Comparison of ENCODE assay signal across 11 cellular contexts in genomic region chr16:86019446-86020047, GRCh38.
A peak's percentile ranks its signal among the peaks of the same experiment; 100 is the strongest.
DNase-seq lines count a peak whose midpoint lies in the region; ATAC-seq and TF ChIP-seq lines count a peak whose summit lies in the region.
"Had no signal": no experiment of that assay in that cellular context is flagged by ENCODE, and none has a peak within 500 bp of the region (broad histone marks: within the 10 kb centered on the region; RNA-seq: fewer than 3 reads in every experiment).

No MANE protein-coding gene starts in this region.

- H3K4me1 Mint-ChIP-seq in naive B cell, result peaks cover 17 to 33% (median 20%) of the 10 kb centered on the region in 3 donors
- no peaks in the 10 kb centered on the region for H3K4me1 Mint-ChIP-seq in CD8-positive, alpha-beta memory T cell

- H3K27me3 Mint-ChIP-seq in naive B cell, result peaks cover 13 to 42% (median 17%) of the 10 kb centered on the region in 3 donors
- H3K27me3 Mint-ChIP-seq in CD8-positive, alpha-beta memory T cell, result peaks cover 29 to 51% of the 10 kb centered on the region in 2 donors

- peak overlapping the region in 4 of 6 donors; percentile 11 to 93 (median 76) for H3K27ac Mint-ChIP-seq in naive B cell
- no peak overlapping the region for H3K27ac Mint-ChIP-seq in CD8-positive, alpha-beta memory T cell

- H3K36me3 ChIP-seq in psoas muscle (ENCODE audit: insufficient read depth in 1 of 2, low read depth in 1 of 2), result no peaks in the 10 kb centered on the region
- H3K36me3 ChIP-seq in CD8-positive, alpha-beta memory T cell (ENCODE audit: insufficient read depth, low read length), result no peaks in the 10 kb centered on the region

- POLR2A ChIA-PET in CD8-positive, alpha-beta memory T cell (lab: Charles Lee), result no interaction called here

- TF ChIP-seq EP300 in Ishikawa (IDR thresholded peaks at IDR 0.05; ENCODE audit: borderline replicate concordance), result no peak

- TF ChIP-seq CTCF in GM12864 (IDR thresholded peaks at IDR 0.05; ENCODE audit: low read depth, low read length, missing control alignments) (peak; percentile 33), coronary artery (IDR thresholded peaks at IDR 0.05) (no peak), psoas muscle (IDR thresholded peaks at IDR 0.05) (no peak)

- peak overlapping the region in 1 of 8 donors; percentile 26 for H3K4me3 Mint-ChIP-seq in naive B cell
- H3K4me3 Mint-ChIP-seq in CD8-positive, alpha-beta memory T cell, result no peak overlapping the region
- H3K4me3 Mint-ChIP-seq: brain had no signal

- peaks cover 0 to 19% (median 0%) of the 10 kb centered on the region in 3 donors for H3K27me3 ChIP-seq in psoas muscle (ENCODE audit: insufficient read depth in 3 of 3, low read length in 2 of 3)
- peaks cover 6% of the 10 kb centered on the region for H3K27me3 ChIP-seq in CD8-positive, alpha-beta memory T cell (ENCODE audit: insufficient read depth, low read length, poor library complexity, severe bottlenecking)

- 55 to 58% (median 57%) methylated on average over 14 of the region's 14 CpGs for WGBS in psoas muscle, 3 donors

- CTCF ChIA-PET in CD8-positive, alpha-beta memory T cell (lab: Charles Lee), result interaction anchor here (4.0 kb wide), 1 partner anchor 198 kb away, joined by 17 read pairs; no protein-coding TSS in a partner anchor

- ATAC-seq in naive B cell (ENCODE audit: low read depth in 2 of 2) (no peak), psoas muscle (no peak), GM19328 (IDR thresholded peaks at IDR 0.05; ENCODE audit: unreplicated experiment) (no peak)

- H3K9me3 ChIP-seq in psoas muscle, result peaks cover 18% of the 10 kb centered on the region
- no peaks in the 10 kb centered on the region for H3K9me3 ChIP-seq in CD8-positive, alpha-beta memory T cell (ENCODE audit: low read length)

- intact Hi-C loops in psoas muscle (cut with DNase I), result no loop called here

- TF ChIP-seq RAD21 in Ishikawa (IDR thresholded peaks at IDR 0.05; ENCODE audit: low read depth), result peak; percentile 10; the same call in 1 of the 2 replicates

- peaks cover 5 to 31% (median 20%) of the 10 kb centered on the region in 7 donors for H3K9me3 Mint-ChIP-seq in naive B cell
- H3K9me3 Mint-ChIP-seq in CD8-positive, alpha-beta memory T cell, result peaks cover 13 to 29% (median 20%) of the 10 kb centered on the region in 5 donors

- no peak for DNase-seq in GM12864 (ENCODE audit: low read depth)
- DNase-seq in coronary artery (ENCODE audit: low spot score), result peak; percentile 54
- DNase-seq in naive B cell, result no peak
- no peak for DNase-seq in psoas muscle
- DNase-seq in NCI-H69 (lab: John Stamatoyannopoulos, UW), result no peak
- no peak for DNase-seq in CD8-positive, alpha-beta memory T cell
- DNase-seq: NCI-H226 had no signal

- peaks cover 9 to 10% of the 10 kb centered on the region in 2 donors for H3K36me3 Mint-ChIP-seq in naive B cell
- peaks cover 0 to 13% (median 2%) of the 10 kb centered on the region in 3 donors for H3K36me3 Mint-ChIP-seq in CD8-positive, alpha-beta memory T cell
- H3K36me3 Mint-ChIP-seq: brain had no signal

- no peaks in the 10 kb centered on the region for H3K4me1 ChIP-seq in psoas muscle
- no peaks in the 10 kb centered on the region for H3K4me1 ChIP-seq in CD8-positive, alpha-beta memory T cell (ENCODE audit: insufficient read depth, low read length)

- H3K27ac ChIP-seq in coronary artery (no peak overlapping the region), psoas muscle (no peak overlapping the region)
- H3K27ac ChIP-seq in CD8-positive, alpha-beta memory T cell (ENCODE audit: low read depth, low read length), result no peak overlapping the region
- H3K27ac ChIP-seq: SK-N-MC had no signal

- no peak overlapping the region for H3K4me3 ChIP-seq in GM12864 (ENCODE audit: low read depth, low read length)
- H3K4me3 ChIP-seq in coronary artery, result no peak overlapping the region
- H3K4me3 ChIP-seq in psoas muscle, result no peak overlapping the region
- no peak overlapping the region for H3K4me3 ChIP-seq in CD8-positive, alpha-beta memory T cell (ENCODE audit: low read length)
- H3K4me3 ChIP-seq: SK-N-MC had no signal

TF ChIP-seq in Ishikawa, 13 proteins besides CTCF, POLR2A, EP300 and RAD21:
- TF ChIP-seq REST (IDR thresholded peaks at IDR 0.05; ENCODE audit: low read depth) (no peak), NFIC (IDR thresholded peaks at IDR 0.05) (no peak), TAF1 (IDR thresholded peaks at IDR 0.05; ENCODE audit: low read depth) (no peak), ZBTB7A (IDR thresholded peaks at IDR 0.05; ENCODE audit: low read depth) (no peak)
TF ChIP-seq in Ishikawa: peak in this region for 0.

Comparison
In these comparisons a context has a peak if more than half of its experiments do, and no peak if none do; other contexts are left out.
1. H3K27ac Mint-ChIP-seq: peak in naive B cell (4 of 6); none in CD8-positive, alpha-beta memory T cell (0 of 8).